10 cellular contexts compared by ENCODE assay signal in the genomic region with DNA sequence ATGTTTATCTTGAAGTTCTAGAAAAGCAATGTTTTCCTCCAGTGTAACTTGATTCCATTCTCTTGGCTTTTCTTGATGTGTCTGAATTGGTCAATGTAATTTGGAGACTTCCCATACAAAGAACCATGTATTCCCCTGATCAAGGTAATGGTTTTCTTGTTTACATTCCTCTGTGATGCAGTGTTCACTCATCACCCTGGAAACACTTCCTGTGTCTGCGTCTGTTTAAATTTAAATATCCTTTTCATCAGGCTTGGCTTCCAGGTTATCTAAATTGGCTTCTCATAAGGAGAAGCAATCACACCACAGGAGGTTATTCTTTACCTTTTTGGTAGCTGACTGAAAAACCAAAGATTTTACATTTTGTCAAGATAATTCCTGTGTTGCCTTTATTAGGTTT.
A peak's percentile ranks its signal among the peaks of the same experiment; 100 is the strongest.
DNase-seq lines count a peak whose midpoint lies in the region; ATAC-seq, FAIRE-seq and TF ChIP-seq lines count a peak whose summit lies in the region.
"Had no signal": no experiment of that assay in that cellular context is flagged by ENCODE, and none has a peak within 500 bp of the region (broad histone marks: within the 10 kb centered on the region; RNA-seq: fewer than 3 reads in every experiment).

No MANE protein-coding gene starts in this region.

- H3K27me3 ChIP-seq in CD8-positive, alpha-beta T cell (ENCODE audit: insufficient read depth, low read length), result no peaks in the 10 kb centered on the region
- H3K27me3 ChIP-seq in adipocyte (replicated peaks; ENCODE audit: control insufficient read depth, insufficient read depth, low read length) (no peaks in the 10 kb centered on the region), keratinocyte (ENCODE audit: control insufficient read depth, extremely low read depth, insufficient read depth, low read length) (no peaks in the 10 kb centered on the region)

- peak overlapping the region; percentile 20 for H2AFZ ChIP-seq in keratinocyte (ENCODE audit: control insufficient read depth, low read length)

- POLR2A ChIA-PET in CD8-positive, alpha-beta T cell (lab: Charles Lee), result no interaction called here

- no peak for TF ChIP-seq POLR2A in GM12892 (IDR thresholded peaks at IDR 0.05; ENCODE audit: low read depth, low read length)

- intact Hi-C loops in CD8-positive, alpha-beta T cell (cut with DNase I, micrococcal nuclease), result no loop called here

- H3K27me3 Mint-ChIP-seq in CD8-positive, alpha-beta T cell (ENCODE audit: low read depth), result peaks cover 5% of the 10 kb centered on the region

- no peak overlapping the region for H3K4me3 Mint-ChIP-seq in CD8-positive, alpha-beta T cell
- H3K4me3 Mint-ChIP-seq: natural killer cell had no signal

- H3K9ac ChIP-seq in adipocyte (ENCODE audit: low read length), result no peak overlapping the region
- H3K9ac ChIP-seq in keratinocyte (ENCODE audit: control insufficient read depth, extremely low read depth, insufficient read depth, low read length), result no peak overlapping the region

- DNase-seq in CD8-positive, alpha-beta T cell, result no peak
- DNase-seq in LHCN-M2 (ENCODE audit: low read depth) (peak; percentile 50), adipocyte (ENCODE audit: low read depth) (peak; percentile 46), keratinocyte (ENCODE audit: low read depth, low spot score) (peak; percentile 41), G401 (ENCODE audit: low spot score) (no peak), GM12892 (ENCODE audit: insufficient read length) (no peak), SIG-M5 treated with dmso at 0.1 percent for 504 hours (lab: John Stamatoyannopoulos, UW; ENCODE audit: unreplicated experiment) (no peak), cerebellar cortex (ENCODE audit: low spot score) (no peak)
- DNase-seq: natural killer cell, SIG-M5 had no signal

- TF ChIP-seq CTCF in CD8-positive, alpha-beta T cell (IDR thresholded peaks at IDR 0.05), result no peak
- no peak for TF ChIP-seq CTCF in keratinocyte (optimal IDR thresholded peaks at IDR 0.05 in 1 of 3, IDR thresholded peaks at IDR 0.05 in 1 of 3, conservative IDR thresholded peaks at IDR 0.05 in 1 of 3; ENCODE audit: extremely low read depth in 1 of 3, insufficient read depth in 2 of 3, low read length in 3 of 3)

- in situ Hi-C loops in G401 (cut with HindIII; ENCODE audit: low sequenced_read_pairs), result no loop called here

- H3K27ac Mint-ChIP-seq in CD8-positive, alpha-beta T cell, result no peak overlapping the region
- H3K27ac Mint-ChIP-seq: natural killer cell had no signal

- H3K9me3 ChIP-seq in CD8-positive, alpha-beta T cell (ENCODE audit: low read length), result no peaks in the 10 kb centered on the region
- H3K9me3 ChIP-seq in adipocyte (ENCODE audit: control insufficient read depth, low read length) (peaks cover 5% of the 10 kb centered on the region), keratinocyte (ENCODE audit: control insufficient read depth, low read depth, low read length) (no peaks in the 10 kb centered on the region)

- CTCF ChIA-PET in CD8-positive, alpha-beta T cell (lab: Charles Lee), result no interaction called here

- H3K4me2 ChIP-seq in keratinocyte (ENCODE audit: control insufficient read depth, extremely low read depth, insufficient read depth, low read depth, low read length), result peak overlapping the region; percentile 22

- no peak overlapping the region for H3K4me3 ChIP-seq in CD8-positive, alpha-beta T cell (ENCODE audit: low read depth, low read length)
- H3K4me3 ChIP-seq in adipocyte (ENCODE audit: low read length), result no peak overlapping the region
- H3K4me3 ChIP-seq in keratinocyte (ENCODE audit: control insufficient read depth in 2 of 3, extremely low read depth in 1 of 3, insufficient read depth in 2 of 3, low read depth in 1 of 3, low read length in 3 of 3), result no peak overlapping the region

- dilution Hi-C loops in keratinocyte (cut with MboI; ENCODE audit: extremely low pct_ligation_motif_present, low sequenced_read_pairs), result no loop called here

- H3K36me3 Mint-ChIP-seq in CD8-positive, alpha-beta T cell, result no peaks in the 10 kb centered on the region
- H3K36me3 Mint-ChIP-seq: natural killer cell had no signal

- no peaks in the 10 kb centered on the region for H3K36me3 ChIP-seq in CD8-positive, alpha-beta T cell (ENCODE audit: insufficient read depth, low read length)
- no peaks in the 10 kb centered on the region for H3K36me3 ChIP-seq in adipocyte (ENCODE audit: control insufficient read depth, insufficient read depth, low read length, severe bottlenecking)
- H3K36me3 ChIP-seq in keratinocyte (ENCODE audit: control insufficient read depth in 2 of 2, extremely low read depth in 1 of 2, insufficient read depth in 2 of 2, low read length in 2 of 2), result no peaks in the 10 kb centered on the region

- H3K27ac ChIP-seq in CD8-positive, alpha-beta T cell (ENCODE audit: low read depth, low read length), result no peak overlapping the region
- H3K27ac ChIP-seq in keratinocyte (ENCODE audit: control insufficient read depth, insufficient read depth, low read length), result peak overlapping the region; percentile 82

- no peaks in the 10 kb centered on the region for H4K20me1 ChIP-seq in keratinocyte (ENCODE audit: control insufficient read depth, extremely low read depth, insufficient read depth, low read length)

- H3K4me1 ChIP-seq in CD8-positive, alpha-beta T cell (ENCODE audit: insufficient read depth, low read length), result no peaks in the 10 kb centered on the region
- H3K4me1 ChIP-seq in adipocyte (ENCODE audit: control insufficient read depth, insufficient read depth, low read length) (no peaks in the 10 kb centered on the region), keratinocyte (ENCODE audit: control insufficient read depth, extremely low read depth, insufficient read depth, low read length) (peaks cover 53% of the 10 kb centered on the region)

- H3K9me3 Mint-ChIP-seq in CD8-positive, alpha-beta T cell, result no peaks in the 10 kb centered on the region
- H3K9me3 Mint-ChIP-seq: natural killer cell had no signal

- FAIRE-seq in keratinocyte (lab: Jason Lieb, UNC) (peak; percentile 78), GM12892 (lab: Jason Lieb, UNC) (no peak)

- H3K79me2 ChIP-seq in keratinocyte (ENCODE audit: control insufficient read depth, insufficient read depth, low read length), result no peaks in the 10 kb centered on the region

- peaks cover 9% of the 10 kb centered on the region for H3K4me1 Mint-ChIP-seq in CD8-positive, alpha-beta T cell (ENCODE audit: low read depth)
- H3K4me1 Mint-ChIP-seq: natural killer cell had no signal

- ATAC-seq in CD8-positive, alpha-beta T cell, result peak; percentile 23
- ATAC-seq: natural killer cell had no signal

- no peaks in the 10 kb centered on the region for H3K9me1 ChIP-seq in keratinocyte (ENCODE audit: control insufficient read depth, extremely low read depth, insufficient read depth, low read length)

Comparison
In these comparisons a context has a peak if more than half of its experiments do, and no peak if none do; other contexts are left out.
1. DNase-seq: peak in LHCN-M2 (single experiment), adipocyte (single experiment) and keratinocyte (single experiment); none in CD8-positive, alpha-beta T cell (0 of 7), G401 (single experiment), GM12892 (single experiment), SIG-M5 treated with dmso at 0.1 percent for 504 hours (single experiment) and cerebellar cortex (single experiment).